In the genomic region with DNA sequence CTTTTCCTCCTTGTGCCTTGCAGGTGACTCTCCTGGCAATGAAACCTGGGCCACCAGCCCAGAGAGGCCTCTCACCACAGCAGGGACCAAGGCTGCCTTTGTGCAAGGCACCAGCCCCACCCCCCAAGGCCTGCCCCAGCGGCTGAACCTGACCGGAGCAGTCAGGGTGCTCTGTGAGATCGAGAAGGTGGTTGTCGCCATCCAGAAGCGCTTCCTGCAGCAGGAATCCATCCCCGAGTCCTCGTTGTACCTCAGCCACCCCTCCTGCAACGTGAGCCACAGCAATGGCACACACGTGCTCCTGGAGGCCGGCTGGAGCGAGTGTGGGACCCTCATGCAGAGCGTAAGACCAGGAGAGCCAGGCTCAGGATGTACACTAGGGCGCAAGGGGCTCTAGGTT, we compare ENCODE assay signal across 17 cellular contexts. TPM values are rescaled to one million over a fixed set of nuclear protein-coding genes. Genes with fewer than 3 reads are reported as not detected.
DNase-seq lines count a peak whose midpoint lies in the region; ATAC-seq and TF ChIP-seq lines count a peak whose summit lies in the region.
"Had no signal": no experiment of that assay in that cellular context is flagged by ENCODE, and none has a peak within 500 bp of the region (broad histone marks: within the 10 kb centered on the region; RNA-seq: fewer than 3 reads in every experiment).

No MANE protein-coding gene starts in this region.

- no peaks in the 10 kb centered on the region for H3K79me1 ChIP-seq in neuronal stem cell (ENCODE audit: low read depth, low read length)

- H3K4ac ChIP-seq in neuronal stem cell (ENCODE audit: low read length): no peak overlapping the region

- H2AK5ac ChIP-seq in neuronal stem cell (ENCODE audit: low read depth, low read length): no peak overlapping the region

- no peak overlapping the region for H4K8ac ChIP-seq in neuronal stem cell (ENCODE audit: low read depth, low read length)

- H2BK120ac ChIP-seq in neuronal stem cell (ENCODE audit: low read depth, low read length): no peak overlapping the region

- H2AFZ ChIP-seq in DND-41 (ENCODE audit: low read depth, low read length) (no peak overlapping the region), OCI-LY1 (ENCODE audit: low read length) (no peak overlapping the region), neuronal stem cell (ENCODE audit: low read length) (no peak overlapping the region)

- H3K27ac ChIP-seq in DND-41 (ENCODE audit: low read length): peak overlapping the region; percentile 69; the same call in 1 of the 2 replicates
- H3K27ac ChIP-seq in OCI-LY1 (ENCODE audit: low read depth, low read length, poor library complexity, severe bottlenecking): peak overlapping the region; percentile 95
- no peak overlapping the region for H3K27ac ChIP-seq in neuronal stem cell (replicated peaks; ENCODE audit: low read length)

- no peak for ATAC-seq in DND-41 (ENCODE audit: insufficient read depth, low read depth)
- no peak for ATAC-seq in GM18520 (IDR thresholded peaks at IDR 0.05; ENCODE audit: unreplicated experiment)
- ATAC-seq in HG03108 (IDR thresholded peaks at IDR 0.05; ENCODE audit: unreplicated experiment): no peak
- no peak for ATAC-seq in HG03135 (IDR thresholded peaks at IDR 0.05; ENCODE audit: unreplicated experiment)

- WGBS in neuronal stem cell (ENCODE audit: extremely low coverage in 2 of 2, insufficient read length in 2 of 2, insufficient replicate concordance in 1 of 2), 2 donors: no CpG with 5 or more reads among the region's 13 CpGs

- H3K36me3 ChIP-seq in DND-41 (ENCODE audit: insufficient read depth, low read length): no peaks in the 10 kb centered on the region
- H3K36me3 ChIP-seq in OCI-LY1 (ENCODE audit: insufficient read depth, low read length): peaks cover 35% of the 10 kb centered on the region
- H3K36me3 ChIP-seq in neuronal stem cell (replicated peaks in 1 of 2; ENCODE audit: control insufficient read depth in 2 of 2, insufficient read depth in 2 of 2, low read length in 2 of 2): no peaks in the 10 kb centered on the region

- H3K4me2 ChIP-seq in DND-41 (ENCODE audit: insufficient read depth, low read length) (peak overlapping the region; percentile 49; the same call in 1 of the 2 replicates), OCI-LY1 (ENCODE audit: low read length) (peak overlapping the region; percentile 82), neuronal stem cell (ENCODE audit: insufficient read depth, low read length, poor library complexity, severe bottlenecking) (no peak overlapping the region)
- H3K4me2 ChIP-seq: SK-N-SH had no signal

- H3K4me3 ChIP-seq in DND-41 (ENCODE audit: low read depth in 1 of 2, low read length in 2 of 2) (no peak overlapping the region), OCI-LY1 (ENCODE audit: low read depth, low read length, poor library complexity, severe bottlenecking) (peak overlapping the region; percentile 69), neuronal stem cell (ENCODE audit: low read length in 2 of 2) (no peak overlapping the region)

- H3K9me2 ChIP-seq in OCI-LY1 (ENCODE audit: low read depth, low read length): no peaks in the 10 kb centered on the region
- H3K9me2 ChIP-seq: SK-N-SH had no signal

- H3K9ac ChIP-seq in DND-41 (ENCODE audit: low read depth, low read length) (0 out of 2 replicates have a peak overlapping the region, but pooled peaks have one; percentile 32), OCI-LY1 (ENCODE audit: low read length) (peak overlapping the region; percentile 69; the same call in 1 of the 2 replicates), neuronal stem cell (ENCODE audit: low read depth, low read length, poor library complexity) (peak overlapping the region; percentile 9)
- H3K9ac ChIP-seq: SK-N-SH had no signal

- peak overlapping the region; percentile 60 for H3K14ac ChIP-seq in neuronal stem cell (ENCODE audit: low read length)

- peak overlapping the region; percentile 55 for H2BK15ac ChIP-seq in neuronal stem cell (ENCODE audit: low read length)

- H4K20me1 ChIP-seq in DND-41 (ENCODE audit: insufficient read depth, low read length) (no peaks in the 10 kb centered on the region), OCI-LY1 (ENCODE audit: insufficient read depth, low read length) (no peaks in the 10 kb centered on the region)

- DNase-seq in DND-41: no peak
- DNase-seq in NCI-H2029 treated with DMSO at 0.1 percent for 48 hours (lab: John Stamatoyannopoulos, UW): peak; percentile 58
- no peak for DNase-seq in neuronal stem cell (ENCODE audit: low spot score)
- DNase-seq in activated CD4-positive, alpha-beta T cell treated with anti-CD3 and anti-CD28 coated beads, Interleukin-2, amount 50 U/mL, for 4 hours: no peak
- DNase-seq: C1 segment of cervical spinal cord, GF-D8, HFFc6, KG1, NCI-H1048, NCI-H82, SHP77, SK-N-SH, T-cell had no signal

- H3K23ac ChIP-seq in neuronal stem cell (ENCODE audit: low read depth, low read length, poor library complexity): no peak overlapping the region

- TF ChIP-seq CTCF in DND-41 (IDR thresholded peaks at IDR 0.05; ENCODE audit: borderline replicate concordance, extremely low read depth, low read length, poor library complexity, severe bottlenecking): no peak
- TF ChIP-seq CTCF in OCI-LY1 (IDR thresholded peaks at IDR 0.05; ENCODE audit: low read length): no peak

- H3K18ac ChIP-seq in neuronal stem cell (ENCODE audit: low read length): peak overlapping the region; percentile 77

- no peak overlapping the region for H4K91ac ChIP-seq in neuronal stem cell (ENCODE audit: low read depth, low read length, poor library complexity)

- H2BK5ac ChIP-seq in neuronal stem cell (ENCODE audit: low read length): peak overlapping the region; percentile 18

- no peaks in the 10 kb centered on the region for H3K27me3 ChIP-seq in DND-41 (ENCODE audit: insufficient read depth, low read length, poor library complexity)
- H3K27me3 ChIP-seq in OCI-LY1 (ENCODE audit: insufficient read depth, low read length): no peaks in the 10 kb centered on the region
- H3K27me3 ChIP-seq in neuronal stem cell (ENCODE audit: control insufficient read depth in 3 of 3, insufficient read depth in 3 of 3, low read depth in 1 of 3, low read length in 3 of 3): peaks cover 0 to 18% (median 0%) of the 10 kb centered on the region in 3 experiments

- H3K9me3 ChIP-seq in DND-41 (ENCODE audit: insufficient read depth, low read length, severe bottlenecking) (no peaks in the 10 kb centered on the region), OCI-LY1 (ENCODE audit: low read length) (no peaks in the 10 kb centered on the region), neuronal stem cell (replicated peaks in 1 of 2; ENCODE audit: control insufficient read depth in 2 of 2, insufficient read depth in 1 of 2, low read depth in 1 of 2, low read length in 2 of 2) (no peaks in the 10 kb centered on the region)
- H3K9me3 ChIP-seq: SK-N-SH had no signal

- H3K4me1 ChIP-seq in DND-41 (ENCODE audit: insufficient read depth, low read length): peaks cover 90% of the 10 kb centered on the region
- peaks cover 100% of the 10 kb centered on the region for H3K4me1 ChIP-seq in OCI-LY1 (ENCODE audit: insufficient read depth, low read length, severe bottlenecking)
- peaks cover 0 to 2% of the 10 kb centered on the region in 2 donors for H3K4me1 ChIP-seq in neuronal stem cell (ENCODE audit: control insufficient read depth in 2 of 2, insufficient read depth in 1 of 2, low read depth in 1 of 2, low read length in 2 of 2)

- H2BK12ac ChIP-seq in neuronal stem cell (ENCODE audit: low read length): no peak overlapping the region

- H3K79me2 ChIP-seq in DND-41 (ENCODE audit: insufficient read depth, low read length): no peaks in the 10 kb centered on the region
- H3K79me2 ChIP-seq in OCI-LY1 (ENCODE audit: insufficient read depth, low read length): no peaks in the 10 kb centered on the region

- no peaks in the 10 kb centered on the region for H3F3A ChIP-seq in OCI-LY1 (ENCODE audit: insufficient read depth, low read length)

RNA-seq across cellular contexts. Expression of a gene that starts 51.7 kb away (rescaled TPM):
- not detected for polyA plus RNA-seq in neuronal stem cell (2013, experiment 1 of 2)
- polyA plus RNA-seq in neuronal stem cell (2013, experiment 2 of 2): not detected
- polyA plus RNA-seq: SK-N-SH had no signal

Comparison
In these comparisons a context has a peak if more than half of its experiments do, and no peak if none do; other contexts are left out.
1. H3K9ac ChIP-seq: peak in every context shown above with its lines; median percentile 69 in OCI-LY1; 32 in DND-41; 9 in neuronal stem cell.